In the genomic region with DNA sequence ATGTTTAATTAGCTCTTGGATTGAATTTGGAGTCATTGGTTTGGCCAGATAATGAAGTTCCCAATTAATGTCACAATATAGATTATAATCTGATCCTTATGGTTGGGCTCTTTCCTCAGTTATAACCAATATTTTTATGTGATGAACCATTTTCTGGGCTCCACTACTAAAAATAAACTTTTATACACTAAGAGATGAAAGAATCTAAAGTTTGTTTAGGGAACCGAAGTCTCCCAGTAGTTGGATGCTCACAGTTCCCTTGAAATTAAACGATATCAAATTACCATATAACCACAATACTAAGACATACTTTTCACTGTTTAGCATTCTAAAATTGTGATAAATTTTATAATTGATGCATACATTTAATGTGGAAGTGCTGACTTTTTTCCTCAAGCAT, we compare ENCODE assay signal across 16 cellular contexts. TPM values are rescaled to one million over a fixed set of nuclear protein-coding genes. Genes with fewer than 3 reads are reported as not detected.
DNase-seq lines count a peak whose midpoint lies in the region; TF ChIP-seq lines count a peak whose summit lies in the region.
"Had no signal": no experiment of that assay in that cellular context is flagged by ENCODE, and none has a peak within 500 bp of the region (broad histone marks: within the 10 kb centered on the region; RNA-seq: fewer than 3 reads in every experiment).

No MANE protein-coding gene starts in this region.

- H2BK12ac ChIP-seq in trophoblast cell (ENCODE audit: low read length) = no peak overlapping the region

- no peak overlapping the region for H4K91ac ChIP-seq in trophoblast cell (ENCODE audit: low read depth, low read length)

- H3K27ac ChIP-seq in trophoblast cell (ENCODE audit: low read depth, low read length) = no peak overlapping the region
- H3K27ac ChIP-seq: A549, C4-2B had no signal

- H4K8ac ChIP-seq in trophoblast cell (ENCODE audit: low read depth, low read length) = no peak overlapping the region

- H3K27me3 Mint-ChIP-seq in endothelial cell (ENCODE audit: unreplicated experiment) (no peaks in the 10 kb centered on the region), nephron progenitor cell (ENCODE audit: low read depth, poor library complexity) (no peaks in the 10 kb centered on the region)
- H3K27me3 Mint-ChIP-seq in activated CD4-positive, alpha-beta T cell treated with anti-CD3 and anti-CD28 coated beads, Interleukin-2, amount 10 ng/mL, durations not matched to agents 24 days and 14 days = no peaks in the 10 kb centered on the region
- H3K27me3 Mint-ChIP-seq: CD4-positive, alpha-beta memory T cell had no signal

- H3K36me3 Mint-ChIP-seq in endothelial cell (ENCODE audit: low read depth, unreplicated experiment) (no peaks in the 10 kb centered on the region), nephron progenitor cell (ENCODE audit: low read depth) (no peaks in the 10 kb centered on the region)
- no peaks in the 10 kb centered on the region for H3K36me3 Mint-ChIP-seq in activated CD4-positive, alpha-beta T cell treated with anti-CD3 and anti-CD28 coated beads, Interleukin-2, amount 10 ng/mL, durations not matched to agents 24 days and 14 days (ENCODE audit: low read depth)
- H3K36me3 Mint-ChIP-seq: CD4-positive, alpha-beta memory T cell had no signal

- TF ChIP-seq CTCF in endothelial cell (IDR thresholded peaks at IDR 0.05; ENCODE audit: unreplicated experiment) (no peak), nephron progenitor cell (IDR thresholded peaks at IDR 0.05) (no peak)

- H3K4me1 Mint-ChIP-seq in endothelial cell (ENCODE audit: unreplicated experiment) (peaks cover 8% of the 10 kb centered on the region), nephron progenitor cell (peaks cover 24% of the 10 kb centered on the region)
- no peaks in the 10 kb centered on the region for H3K4me1 Mint-ChIP-seq in activated CD4-positive, alpha-beta T cell treated with anti-CD3 and anti-CD28 coated beads, Interleukin-2, amount 10 ng/mL, durations not matched to agents 24 days and 14 days
- H3K4me1 Mint-ChIP-seq: CD4-positive, alpha-beta memory T cell had no signal

- no peaks in the 10 kb centered on the region for H3K9me3 Mint-ChIP-seq in endothelial cell (ENCODE audit: unreplicated experiment)
- H3K9me3 Mint-ChIP-seq in nephron progenitor cell = no peaks in the 10 kb centered on the region
- H3K9me3 Mint-ChIP-seq in activated CD4-positive, alpha-beta T cell treated with anti-CD3 and anti-CD28 coated beads, Interleukin-2, amount 10 ng/mL, durations not matched to agents 24 days and 14 days = no peaks in the 10 kb centered on the region
- H3K9me3 Mint-ChIP-seq: HFFc6 had no signal

- intact Hi-C loops in activated CD4-positive, alpha-beta T cell treated with anti-CD3 and anti-CD28 coated beads, Interleukin-2, amount 10 ng/mL, durations not matched to agents 24 days and 14 days (cut with micrococcal nuclease) = no loop called here

- no peak overlapping the region for H3K23ac ChIP-seq in trophoblast cell (ENCODE audit: low read length)

- no peak overlapping the region for H4K12ac ChIP-seq in trophoblast cell (ENCODE audit: low read depth, low read length)

- no peak overlapping the region for H3K9ac ChIP-seq in trophoblast cell (ENCODE audit: low read length)

- H2BK5ac ChIP-seq in trophoblast cell (ENCODE audit: low read depth, low read length, poor library complexity) = no peak overlapping the region

- peaks cover 3% of the 10 kb centered on the region for H3K79me1 ChIP-seq in trophoblast cell (ENCODE audit: low read length)

- no CpG with 5 or more reads among the region's 2 CpGs for WGBS in trophoblast cell (ENCODE audit: extremely low coverage, insufficient coverage, insufficient read length)

- no peak overlapping the region for H2AK5ac ChIP-seq in trophoblast cell (ENCODE audit: low read length)

- no peaks in the 10 kb centered on the region for H3K79me2 ChIP-seq in trophoblast cell (ENCODE audit: control insufficient read depth, insufficient read depth, low read length, poor library complexity)

- no peak overlapping the region for H3K4me3 ChIP-seq in trophoblast cell (ENCODE audit: low read depth, low read length)
- H3K4me3 ChIP-seq: A549 had no signal

- no peak overlapping the region for H3K4me2 ChIP-seq in trophoblast cell (ENCODE audit: low read length)

- H3K27ac Mint-ChIP-seq in endothelial cell (ENCODE audit: unreplicated experiment) = peak overlapping the region; percentile 3
- H3K27ac Mint-ChIP-seq in nephron progenitor cell = peak overlapping the region; percentile 16
- no peak overlapping the region for H3K27ac Mint-ChIP-seq in activated CD4-positive, alpha-beta T cell treated with anti-CD3 and anti-CD28 coated beads, Interleukin-2, amount 10 ng/mL, durations not matched to agents 24 days and 14 days
- H3K27ac Mint-ChIP-seq: CD4-positive, alpha-beta memory T cell; HFFc6 had no signal

- H3K27me3 ChIP-seq in trophoblast cell (ENCODE audit: insufficient read depth, low read length) = no peaks in the 10 kb centered on the region
- H3K27me3 ChIP-seq: BE2C had no signal

- H3K4me3 Mint-ChIP-seq in endothelial cell (ENCODE audit: unreplicated experiment) (no peak overlapping the region), nephron progenitor cell (peak overlapping the region; percentile 6)
- H3K4me3 Mint-ChIP-seq in activated CD4-positive, alpha-beta T cell treated with anti-CD3 and anti-CD28 coated beads, Interleukin-2, amount 10 ng/mL, durations not matched to agents 24 days and 14 days = no peak overlapping the region
- H3K4me3 Mint-ChIP-seq: CD4-positive, alpha-beta memory T cell had no signal

- H3K4ac ChIP-seq in trophoblast cell (ENCODE audit: low read depth, low read length) = no peak overlapping the region

- H2AFZ ChIP-seq in trophoblast cell (ENCODE audit: insufficient read depth, low read length, poor library complexity) = no peak overlapping the region

- H2BK120ac ChIP-seq in trophoblast cell (ENCODE audit: insufficient read depth, low read length, poor library complexity) = no peak overlapping the region

- DNase-seq in DMS 273 treated with DMSO at 0.1 percent for 48 hours (lab: John Stamatoyannopoulos, UW) = peak; percentile 59
- peak; percentile 31 for DNase-seq in NCI-H69 (lab: John Stamatoyannopoulos, UW)
- no peak for DNase-seq in endothelial cell (ENCODE audit: low spot score)
- DNase-seq in nephron progenitor cell = no peak
- DNase-seq in trophoblast cell = no peak
- DNase-seq in activated CD4-positive, alpha-beta T cell treated with anti-CD3 and anti-CD28 coated beads, Interleukin-2, amount 10 ng/mL, durations not matched to agents 24 days and 14 days = no peak
- no peak for DNase-seq in activated CD4-positive, CD25-positive, alpha-beta regulatory T cell (lab: John Stamatoyannopoulos, UW)
- no peak for DNase-seq in germinal center (ENCODE audit: low spot score)
- DNase-seq: CD4-positive, alpha-beta memory T cell; DND-41; GDM1; HCEC 1CT; HFFc6 had no signal

- no peak overlapping the region for H3K18ac ChIP-seq in trophoblast cell (ENCODE audit: low read length)

- H3K36me3 ChIP-seq in trophoblast cell (ENCODE audit: control insufficient read depth in 1 of 2, insufficient read depth in 2 of 2, low read length in 2 of 2) = no peaks in the 10 kb centered on the region
- H3K36me3 ChIP-seq: BE2C had no signal

- H3K4me1 ChIP-seq in trophoblast cell (ENCODE audit: control insufficient read depth in 1 of 2, insufficient read depth in 2 of 2, low read length in 2 of 2) = peaks cover 1 to 2% of the 10 kb centered on the region in 2 experiments

- H3K14ac ChIP-seq in trophoblast cell (ENCODE audit: low read length) = no peak overlapping the region

- H3K9me3 ChIP-seq in trophoblast cell (ENCODE audit: insufficient read depth, low read depth, low read length) = no peaks in the 10 kb centered on the region
- H3K9me3 ChIP-seq: A549, BE2C had no signal

RNA-seq across cellular contexts. Expression of gene ARHGAP42, which starts 47.0 kb away (rescaled TPM):
- total RNA-seq in endothelial cell (ENCODE audit: unreplicated experiment) = 19.1 TPM
- polyA plus RNA-seq in trophoblast cell (2013) = 23.3 and 25.5 TPM in 2 replicates
- 0.05 TPM in 1 of 2 replicates, not detected in the other for total RNA-seq in activated CD4-positive, alpha-beta T cell treated with anti-CD3 and anti-CD28 coated beads, Interleukin-2, amount 10 ng/mL, durations not matched to agents 24 days and 14 days
- total RNA-seq: CD4-positive, alpha-beta memory T cell had no signal
- polyA plus RNA-seq: CD4-positive, alpha-beta memory T cell had no signal

Comparison
In these comparisons a context has a peak if more than half of its experiments do, and no peak if none do; other contexts are left out.
1. DNase-seq: peak in DMS 273 treated with DMSO at 0.1 percent for 48 hours (single experiment) and NCI-H69 (single experiment); none in endothelial cell (single experiment), nephron progenitor cell (single experiment), trophoblast cell (0 of 2), activated CD4-positive, alpha-beta T cell treated with anti-CD3 and anti-CD28 coated beads, Interleukin-2, amount 10 ng/mL, durations not matched to agents 24 days and 14 days (single experiment), activated CD4-positive, CD25-positive, alpha-beta regulatory T cell (0 of 4) and germinal center (single experiment).
2. RNA of gene ARHGAP42, which starts 47.0 kb away (total RNA-seq): 19.1 TPM in endothelial cell (single experiment); 0.05 TPM in activated CD4-positive, alpha-beta T cell treated with anti-CD3 and anti-CD28 coated beads, Interleukin-2, amount 10 ng/mL, durations not matched to agents 24 days and 14 days; every median in the first group is over 10 times any median in the second.